8 cellular contexts compared by ENCODE assay signal in genomic region chr6:43172127-43173007, GRCh38. TPM values are rescaled to one million over a fixed set of nuclear protein-coding genes. Genes with fewer than 3 reads are reported as not detected.
DNase-seq lines count a peak whose midpoint lies in the region; ATAC-seq and TF ChIP-seq lines count a peak whose summit lies in the region.

No MANE protein-coding gene starts in this region.

- no peaks in the 10 kb centered on the region for H3K27me3 ChIP-seq in NT2/D1 (ENCODE audit: insufficient read depth, insufficient read length)

- peak overlapping the region; percentile 45 for H3K27ac ChIP-seq in temporal lobe (ENCODE audit: low read depth, low read length)

- DNase-seq in NCI-H2227 (lab: John Stamatoyannopoulos, UW; ENCODE audit: unreplicated experiment) = peak; percentile 32
- DNase-seq in NCI-H2227 treated with DMSO at 0.1 percent for 48 hours (lab: John Stamatoyannopoulos, UW) = no peak
- DNase-seq in NT2/D1 (ENCODE audit: low read depth, low spot score) = no peak
- DNase-seq in activated T-helper 1 cell treated with anti-CD3 and anti-CD28 coated beads, Interleukin-12 subunit alpha, Interleukin-12 subunit beta, Interleukin-2, Interleukin-4 antibody, amounts not matched to agents 30 ng/mL and 10 ng/mL and 1 ng/mL, durations not matched to agents 14 hours and 24 hours and 36 hours (ENCODE audit: low spot score) = peak; percentile 54
- DNase-seq in fibroblast of pulmonary artery (ENCODE audit: low read depth) = peak; percentile 44
- peak; percentile 65 for DNase-seq in nephron progenitor cell

- H3K4me1 ChIP-seq in NT2/D1 (ENCODE audit: insufficient read depth, insufficient read length) = peaks cover 7% of the 10 kb centered on the region

- intact Hi-C loops in activated T-helper 1 cell treated with anti-CD3 and anti-CD28 coated beads, Interleukin-12 subunit alpha, Interleukin-12 subunit beta, Interleukin-2, Interleukin-4 antibody, amounts not matched to agents 30 ng/mL and 10 ng/mL and 1 ng/mL, durations not matched to agents 14 hours and 24 hours and 36 hours (cut with micrococcal nuclease) = loop anchor here (1.0 to 5.0 kb wide), 6 partner anchors 57 to 950 kb away; partner anchors contain the start of genes BICRAL, DNPH1, POLH and TJAP1

- H3K4me3 ChIP-seq in NT2/D1 (ENCODE audit: insufficient read length, low read depth) (peak overlapping the region; percentile 82), fibroblast of pulmonary artery (replicated peaks; ENCODE audit: low read depth, low read length) (peak overlapping the region; percentile 87)

- H3K27ac Mint-ChIP-seq in activated T-helper 1 cell treated with anti-CD3 and anti-CD28 coated beads, Interleukin-12 subunit alpha, Interleukin-12 subunit beta, Interleukin-2, Interleukin-4 antibody, amounts not matched to agents 30 ng/mL and 10 ng/mL and 1 ng/mL, durations not matched to agents 14 hours and 24 hours and 36 hours = peak overlapping the region; percentile 81
- H3K27ac Mint-ChIP-seq in nephron progenitor cell = peak overlapping the region; percentile 30

- no peak for TF ChIP-seq CTCF in fibroblast of pulmonary artery (IDR thresholded peaks at IDR 0.05; ENCODE audit: low read length, missing control alignments)
- no peak for TF ChIP-seq CTCF in nephron progenitor cell (IDR thresholded peaks at IDR 0.05)

- peak overlapping the region; percentile 92 for H3K9ac ChIP-seq in NT2/D1 (ENCODE audit: insufficient read length, low read depth)

- no peak for ATAC-seq in GM21723 (IDR thresholded peaks at IDR 0.05; ENCODE audit: unreplicated experiment)

- peaks cover 21% of the 10 kb centered on the region for H3K36me3 Mint-ChIP-seq in activated T-helper 1 cell treated with anti-CD3 and anti-CD28 coated beads, Interleukin-12 subunit alpha, Interleukin-12 subunit beta, Interleukin-2, Interleukin-4 antibody, amounts not matched to agents 30 ng/mL and 10 ng/mL and 1 ng/mL, durations not matched to agents 14 hours and 24 hours and 36 hours (ENCODE audit: low read depth)
- peaks cover 20% of the 10 kb centered on the region for H3K36me3 Mint-ChIP-seq in nephron progenitor cell (ENCODE audit: low read depth)

- H3K9me3 ChIP-seq in NT2/D1 (ENCODE audit: insufficient read depth, low read length) = no peaks in the 10 kb centered on the region

- peaks cover 2% of the 10 kb centered on the region for H3K27me3 Mint-ChIP-seq in activated T-helper 1 cell treated with anti-CD3 and anti-CD28 coated beads, Interleukin-12 subunit alpha, Interleukin-12 subunit beta, Interleukin-2, Interleukin-4 antibody, amounts not matched to agents 30 ng/mL and 10 ng/mL and 1 ng/mL, durations not matched to agents 14 hours and 24 hours and 36 hours (ENCODE audit: insufficient read depth)
- peaks cover 7% of the 10 kb centered on the region for H3K27me3 Mint-ChIP-seq in nephron progenitor cell (ENCODE audit: low read depth, poor library complexity)

- no peaks in the 10 kb centered on the region for H3K9me3 Mint-ChIP-seq in activated T-helper 1 cell treated with anti-CD3 and anti-CD28 coated beads, Interleukin-12 subunit alpha, Interleukin-12 subunit beta, Interleukin-2, Interleukin-4 antibody, amounts not matched to agents 30 ng/mL and 10 ng/mL and 1 ng/mL, durations not matched to agents 14 hours and 24 hours and 36 hours
- no peaks in the 10 kb centered on the region for H3K9me3 Mint-ChIP-seq in nephron progenitor cell

- peak overlapping the region; percentile 94 for H3K4me3 Mint-ChIP-seq in activated T-helper 1 cell treated with anti-CD3 and anti-CD28 coated beads, Interleukin-12 subunit alpha, Interleukin-12 subunit beta, Interleukin-2, Interleukin-4 antibody, amounts not matched to agents 30 ng/mL and 10 ng/mL and 1 ng/mL, durations not matched to agents 14 hours and 24 hours and 36 hours
- H3K4me3 Mint-ChIP-seq in nephron progenitor cell = peak overlapping the region; percentile 94

- peaks cover 44% of the 10 kb centered on the region for H3K4me1 Mint-ChIP-seq in activated T-helper 1 cell treated with anti-CD3 and anti-CD28 coated beads, Interleukin-12 subunit alpha, Interleukin-12 subunit beta, Interleukin-2, Interleukin-4 antibody, amounts not matched to agents 30 ng/mL and 10 ng/mL and 1 ng/mL, durations not matched to agents 14 hours and 24 hours and 36 hours (ENCODE audit: low read depth)
- H3K4me1 Mint-ChIP-seq in nephron progenitor cell = peaks cover 52% of the 10 kb centered on the region

- H3K36me3 ChIP-seq in NT2/D1 (ENCODE audit: insufficient read depth, insufficient read length, low read length) = peaks cover 30% of the 10 kb centered on the region

RNA-seq across cellular contexts. Expression of gene SRF, which starts 1.3 kb away (rescaled TPM):
- 61.4 and 61.9 TPM in 2 replicates for total RNA-seq in activated T-helper 1 cell treated with anti-CD3 and anti-CD28 coated beads, Interleukin-12 subunit alpha, Interleukin-12 subunit beta, Interleukin-2, Interleukin-4 antibody, amounts not matched to agents 30 ng/mL and 10 ng/mL and 1 ng/mL, durations not matched to agents 14 hours and 24 hours and 36 hours
- total RNA-seq in temporal lobe = 7.6 TPM

RNA-seq across cellular contexts. Expression of gene CUL9, which starts 9.6 kb away (rescaled TPM):
- total RNA-seq in activated T-helper 1 cell treated with anti-CD3 and anti-CD28 coated beads, Interleukin-12 subunit alpha, Interleukin-12 subunit beta, Interleukin-2, Interleukin-4 antibody, amounts not matched to agents 30 ng/mL and 10 ng/mL and 1 ng/mL, durations not matched to agents 14 hours and 24 hours and 36 hours = 38.9 and 42.2 TPM in 2 replicates
- 23.4 TPM for total RNA-seq in temporal lobe

RNA-seq across cellular contexts. Expression of gene DNPH1, which starts 56.9 kb away (rescaled TPM):
- total RNA-seq in activated T-helper 1 cell treated with anti-CD3 and anti-CD28 coated beads, Interleukin-12 subunit alpha, Interleukin-12 subunit beta, Interleukin-2, Interleukin-4 antibody, amounts not matched to agents 30 ng/mL and 10 ng/mL and 1 ng/mL, durations not matched to agents 14 hours and 24 hours and 36 hours = 65.8 and 71.6 TPM in 2 replicates
- total RNA-seq in temporal lobe = 12.8 TPM

Comparison
In these comparisons a context has a peak if more than half of its experiments do, and no peak if none do; other contexts are left out.
1. DNase-seq: peak in NCI-H2227 (single experiment), activated T-helper 1 cell treated with anti-CD3 and anti-CD28 coated beads, Interleukin-12 subunit alpha, Interleukin-12 subunit beta, Interleukin-2, Interleukin-4 antibody, amounts not matched to agents 30 ng/mL and 10 ng/mL and 1 ng/mL, durations not matched to agents 14 hours and 24 hours and 36 hours (single experiment), fibroblast of pulmonary artery (single experiment) and nephron progenitor cell (single experiment); none in NCI-H2227 treated with DMSO at 0.1 percent for 48 hours (single experiment) and NT2/D1 (single experiment).